In the genomic region with DNA sequence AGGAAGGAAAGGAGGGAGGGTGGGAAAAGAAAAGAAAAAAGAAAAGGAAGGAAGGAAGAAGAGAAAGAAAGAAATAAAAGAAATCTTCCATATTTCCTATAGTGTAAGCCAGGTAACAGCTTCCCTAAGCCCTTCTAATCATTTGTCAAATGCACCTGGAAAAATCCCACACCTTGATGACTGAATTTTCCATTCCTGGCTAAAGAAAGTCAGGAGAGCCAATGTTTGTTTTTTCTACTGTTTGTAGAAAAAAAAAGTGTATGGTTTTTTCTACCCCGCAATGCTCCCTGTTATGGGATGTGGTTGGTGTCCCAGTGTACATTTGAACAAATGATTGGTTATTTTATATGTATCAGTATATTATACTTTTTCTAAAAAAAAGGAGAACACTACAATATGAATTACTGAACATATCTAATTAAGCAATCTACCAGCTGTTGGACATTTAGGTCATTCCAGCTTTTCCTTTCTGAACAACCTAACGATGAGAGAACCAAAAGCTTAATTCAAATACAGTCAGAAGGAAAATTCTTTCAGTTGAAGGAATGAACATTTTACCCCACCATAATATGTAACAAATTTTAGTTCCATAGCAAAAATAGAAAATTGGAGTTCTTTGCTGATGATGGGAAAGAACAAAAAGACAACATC, we compare ENCODE assay signal across 26 cellular contexts.
"Had no signal": no experiment of that assay in that cellular context is flagged by ENCODE, and none has a peak within 500 bp of the region (broad histone marks: within the 10 kb centered on the region; RNA-seq: fewer than 3 reads in every experiment).

No MANE protein-coding gene starts in this region.

- DNase-seq: naive thymus-derived CD8-positive, alpha-beta T cell; nephron progenitor cell; nucleus accumbens; posterior cingulate gyrus; psoas muscle; right cardiac atrium; right lobe of liver; sigmoid colon; small intestine; stimulated activated CD4-positive, alpha-beta T cell treated with anti-CD3 and anti-CD28 coated beads, Interleukin-15, amount 100 ng/mL, for 24 hours; stimulated activated CD4-positive, alpha-beta T cell treated with anti-CD3 and anti-CD28 coated beads, Interleukin-2, amount 100 ng/mL, for 24 hours; stimulated activated CD4-positive, alpha-beta T cell treated with anti-CD3 and anti-CD28 coated beads, Interleukin-2, amount 100 ng/mL, for 48 hours; stimulated activated CD4-positive, alpha-beta T cell treated with anti-CD3 and anti-CD28 coated beads, Interleukin-4, amount 100 ng/mL, for 24 hours; stimulated activated naive B cell treated with anti-CD40 and anti-IgM and Interleukin-4, amounts not matched to agents 10 μg/mL and 1 μg/mL and 100 μg/mL, for 72 hours; stimulated activated naive CD4-positive, alpha-beta T cell treated with Interleukin-2 at 50 U/mL for 16 hours; stomach; thyroid gland; trophoblast cell; upper lobe of left lung had no signal

- H3K4me1 ChIP-seq: parathyroid adenoma, psoas muscle, right lobe of liver, sigmoid colon, stomach, thyroid gland, tibial nerve, upper lobe of left lung, vagina had no signal

- ATAC-seq: naive thymus-derived CD8-positive, alpha-beta T cell; natural killer cell treated with Interleukin-12 subunit alpha and Interleukin-12 subunit beta and Interleukin-15 and Interleukin-18, amount 100 ng/mL, for 72 hours; psoas muscle; right cardiac atrium; right lobe of liver; stimulated activated effector memory CD8-positive, alpha-beta T cell treated with anti-CD3 and anti-CD28 coated beads, Interleukin-12 subunit alpha, Interleukin-12 subunit beta, amount 100 ng/mL, for 72 hours; stimulated activated naive B cell treated with anti-CD40 and anti-IgM and Interleukin-4, amounts not matched to agents 10 μg/mL and 1 μg/mL and 100 μg/mL, for 72 hours had no signal

- H3K27me3 ChIP-seq: right lobe of liver, thyroid gland, tibial nerve, upper lobe of left lung, vagina had no signal

- H3K27ac ChIP-seq: neutrophil, parathyroid adenoma, psoas muscle, right lobe of liver, sigmoid colon, stomach, thoracic aorta, thyroid gland, tibial nerve, upper lobe of left lung, vagina had no signal
